ENCODE assay signal across 8 cellular contexts in the genomic region with DNA sequence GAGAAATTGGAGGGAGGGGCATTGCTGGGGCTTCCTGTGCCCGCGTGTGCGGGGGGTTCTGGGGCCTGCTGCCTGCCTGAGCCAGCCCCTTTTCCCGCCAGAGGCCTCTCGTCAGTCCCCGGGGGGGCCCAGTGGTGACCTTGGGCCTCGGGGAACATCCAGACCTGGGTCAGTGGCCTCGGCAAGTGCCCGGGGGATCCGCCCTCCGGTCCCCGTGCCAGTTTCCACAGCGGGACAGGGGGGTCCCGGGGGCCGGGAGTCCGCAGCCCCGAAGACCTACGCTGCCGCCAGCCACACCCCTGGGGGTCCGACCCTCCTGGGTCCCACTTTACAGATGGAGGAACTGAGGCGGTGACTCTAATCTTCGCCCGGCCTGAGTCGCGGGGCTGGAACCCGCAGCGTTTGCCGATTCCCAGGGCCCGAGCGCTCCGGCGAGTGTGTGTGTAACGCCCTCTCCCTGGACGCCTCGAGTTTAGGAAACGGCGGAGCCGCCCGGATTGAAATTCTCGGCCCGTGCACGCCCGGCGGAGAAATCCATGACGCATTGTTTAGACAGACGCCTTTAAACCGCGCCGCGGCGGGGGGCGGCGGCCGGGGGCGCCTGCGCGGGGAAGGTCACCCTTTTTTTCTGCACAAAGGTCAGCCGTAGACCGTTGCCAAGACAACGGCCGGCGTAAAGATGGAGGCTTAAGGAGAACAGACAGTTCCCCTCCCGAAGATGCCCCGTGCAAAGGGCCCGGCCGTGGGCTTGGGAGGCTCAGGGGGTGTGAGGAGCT. TPM values are rescaled to one million over a fixed set of nuclear protein-coding genes. Genes with fewer than 3 reads are reported as not detected.
DNase-seq lines count a peak whose midpoint lies in the region; ATAC-seq and TF ChIP-seq lines count a peak whose summit lies in the region.

No MANE protein-coding gene starts in this region.

- no peaks in the 10 kb centered on the region for H3K27me3 ChIP-seq in endocrine pancreas (ENCODE audit: control insufficient read depth, insufficient read depth, low read length)

- TF ChIP-seq CTCF in HFFc6 (IDR thresholded peaks at IDR 0.05) (no peak), VCaP (conservative IDR thresholded peaks at IDR 0.05) (no peak)

- H3K27me3 Mint-ChIP-seq in HFFc6 (ENCODE audit: insufficient read depth): peaks cover 9% of the 10 kb centered on the region

- H3K9me3 ChIP-seq in endocrine pancreas (ENCODE audit: control insufficient read depth, low read length): no peaks in the 10 kb centered on the region

- peak overlapping the region; percentile 20 for H3K9ac ChIP-seq in endocrine pancreas (ENCODE audit: control insufficient read depth, insufficient read depth, low read length)

- H3K9me3 Mint-ChIP-seq in HFFc6: no peaks in the 10 kb centered on the region

- no peak overlapping the region for H3K4me3 ChIP-seq in endocrine pancreas (ENCODE audit: control insufficient read depth, insufficient read depth, low read length)

- peak overlapping the region; percentile 38; the same call in 1 of the 2 replicates for H3K27ac ChIP-seq in VCaP

- DNase-seq in AG08395 (ENCODE audit: low spot score): peak; percentile 80
- DNase-seq in HFFc6: peak; percentile 56
- peak; percentile 92 for DNase-seq in mesenteric fat pad (ENCODE audit: low spot score)
- peak; percentile 67 for DNase-seq in stromal cell of bone marrow (ENCODE audit: low read depth)

- H3K4me1 ChIP-seq in endocrine pancreas (ENCODE audit: control insufficient read depth, insufficient read depth, low read length): no peaks in the 10 kb centered on the region

- H3K4me3 Mint-ChIP-seq in HFFc6: peak overlapping the region; percentile 76

- ATAC-seq in GM18520 (IDR thresholded peaks at IDR 0.05; ENCODE audit: unreplicated experiment) (no peak), GM21528 (IDR thresholded peaks at IDR 0.05; ENCODE audit: low FRiP score, unreplicated experiment) (no peak)

- peak overlapping the region; percentile 82 for H3K27ac Mint-ChIP-seq in HFFc6

- H3K36me3 ChIP-seq in endocrine pancreas (ENCODE audit: control insufficient read depth, insufficient read depth, low read length): no peaks in the 10 kb centered on the region

- peaks cover 6% of the 10 kb centered on the region; the same call in 1 of the 2 replicates for H3K4me1 Mint-ChIP-seq in HFFc6 (ENCODE audit: low read depth)

- no peaks in the 10 kb centered on the region for H3K36me3 Mint-ChIP-seq in HFFc6 (ENCODE audit: low read depth)

RNA-seq across cellular contexts. Expression of gene EFNA2, which starts 39.3 kb away (rescaled TPM):
- not detected for total RNA-seq in HFFc6 (2021; fragmentation: NEBNext Ultra II Directional; extraction: Animal tissue kit (Norgen Biotek cat#: 25700))
- not detected for total RNA-seq in mesenteric fat pad

RNA-seq across cellular contexts. Expression of gene FAM174C, which starts 49.6 kb away (rescaled TPM):
- total RNA-seq in HFFc6 (2021; fragmentation: NEBNext Ultra II Directional; extraction: Animal tissue kit (Norgen Biotek cat#: 25700)): 10 to 100 TPM; 54.2 to 77.6 (median 63.8) TPM
- 53.2 TPM for total RNA-seq in mesenteric fat pad

RNA-seq across cellular contexts. Expression of gene CIRBP, which starts 55.8 kb away (rescaled TPM):
- 100 to 1,000 TPM; 160 to 243 (median 190) TPM for total RNA-seq in HFFc6 (2021; fragmentation: NEBNext Ultra II Directional; extraction: Animal tissue kit (Norgen Biotek cat#: 25700))
- total RNA-seq in mesenteric fat pad: 243 TPM

RNA-seq across cellular contexts. Expression of gene NDUFS7, which starts 58.7 kb away (rescaled TPM):
- total RNA-seq in HFFc6 (2021; fragmentation: NEBNext Ultra II Directional; extraction: Animal tissue kit (Norgen Biotek cat#: 25700)): 100 to 1,000 TPM in 2 of 6 experiments, 10 to 100 TPM in 4; 91.9 to 105 (median 97.6) TPM
- total RNA-seq in mesenteric fat pad: 75.3 TPM
